ENCODE assay signal across 16 cellular contexts in genomic region chr2:151030663-151031230, GRCh38.
DNase-seq lines count a peak whose midpoint lies in the region; ATAC-seq and TF ChIP-seq lines count a peak whose summit lies in the region.
"Had no signal": no experiment of that assay in that cellular context is flagged by ENCODE, and none has a peak within 500 bp of the region (broad histone marks: within the 10 kb centered on the region; RNA-seq: fewer than 3 reads in every experiment).

No MANE protein-coding gene starts in this region.

- no peak for ATAC-seq in HG03521 (IDR thresholded peaks at IDR 0.05; ENCODE audit: unreplicated experiment)
- no peak for ATAC-seq in lower lobe of right lung
- ATAC-seq: left lobe of liver; natural killer cell treated with Interleukin-12 subunit alpha and Interleukin-12 subunit beta and Interleukin-15 and Interleukin-18, amount 100 ng/mL, for 72 hours had no signal

- no peaks in the 10 kb centered on the region for H3K36me3 ChIP-seq in lower lobe of right lung
- H3K36me3 ChIP-seq: SJCRH30, upper lobe of left lung had no signal

- TF ChIP-seq CTCF in NB4 (IDR thresholded peaks at IDR 0.05; ENCODE audit: low read depth, low read length) (no peak), endothelial cell (IDR thresholded peaks at IDR 0.05; ENCODE audit: unreplicated experiment) (peak; percentile 66), lower lobe of right lung (IDR thresholded peaks at IDR 0.05) (no peak)

- intact Hi-C loops in activated naive CD4-positive, alpha-beta T cell treated with anti-CD3 and anti-CD28 coated beads for 36 hours (cut with micrococcal nuclease) = no loop called here
- intact Hi-C loops in lower lobe of right lung (cut with DNase I) = no loop called here

- no peaks in the 10 kb centered on the region for H3K4me1 ChIP-seq in lower lobe of right lung
- H3K4me1 ChIP-seq: SJCRH30 had no signal

- H3K27ac Mint-ChIP-seq in activated naive CD4-positive, alpha-beta T cell treated with anti-CD3 and anti-CD28 coated beads, Interleukin-2, amount 50 U/mL, for 24 hours = no peak overlapping the region
- H3K27ac Mint-ChIP-seq in activated naive CD4-positive, alpha-beta T cell treated with anti-CD3 and anti-CD28 coated beads for 36 hours = no peak overlapping the region
- no peak overlapping the region for H3K27ac Mint-ChIP-seq in endothelial cell (ENCODE audit: unreplicated experiment)
- H3K27ac Mint-ChIP-seq: natural killer cell treated with Interleukin-12 subunit alpha and Interleukin-12 subunit beta and Interleukin-15 and Interleukin-18, amount 100 ng/mL, for 72 hours had no signal

- H3K27me3 Mint-ChIP-seq in activated naive CD4-positive, alpha-beta T cell treated with anti-CD3 and anti-CD28 coated beads, Interleukin-2, amount 50 U/mL, for 24 hours = peaks cover 3% of the 10 kb centered on the region
- peaks cover 8% of the 10 kb centered on the region for H3K27me3 Mint-ChIP-seq in activated naive CD4-positive, alpha-beta T cell treated with anti-CD3 and anti-CD28 coated beads for 36 hours (ENCODE audit: low read depth)
- no peaks in the 10 kb centered on the region for H3K27me3 Mint-ChIP-seq in endothelial cell (ENCODE audit: unreplicated experiment)

- H3K36me3 Mint-ChIP-seq in activated naive CD4-positive, alpha-beta T cell treated with anti-CD3 and anti-CD28 coated beads, Interleukin-2, amount 50 U/mL, for 24 hours = no peaks in the 10 kb centered on the region
- no peaks in the 10 kb centered on the region for H3K36me3 Mint-ChIP-seq in activated naive CD4-positive, alpha-beta T cell treated with anti-CD3 and anti-CD28 coated beads for 36 hours (ENCODE audit: low read depth)
- H3K36me3 Mint-ChIP-seq in endothelial cell (ENCODE audit: low read depth, unreplicated experiment) = no peaks in the 10 kb centered on the region
- H3K36me3 Mint-ChIP-seq: natural killer cell treated with Interleukin-12 subunit alpha and Interleukin-12 subunit beta and Interleukin-15 and Interleukin-18, amount 100 ng/mL, for 72 hours had no signal

- H3K4me3 ChIP-seq in NB4 (ENCODE audit: low read depth, low read length) = no peak overlapping the region
- no peak overlapping the region for H3K4me3 ChIP-seq in lower lobe of right lung
- H3K4me3 ChIP-seq: SJCRH30, upper lobe of left lung had no signal

- H3K9me3 ChIP-seq in lower lobe of right lung = no peaks in the 10 kb centered on the region
- H3K9me3 ChIP-seq: SJCRH30, upper lobe of left lung had no signal

- no peaks in the 10 kb centered on the region for H3K27me3 ChIP-seq in lower lobe of right lung (ENCODE audit: low read depth)
- H3K27me3 ChIP-seq: SJCRH30, upper lobe of left lung had no signal

- no peaks in the 10 kb centered on the region for H3K9me3 Mint-ChIP-seq in activated naive CD4-positive, alpha-beta T cell treated with anti-CD3 and anti-CD28 coated beads, Interleukin-2, amount 50 U/mL, for 24 hours
- no peaks in the 10 kb centered on the region for H3K9me3 Mint-ChIP-seq in activated naive CD4-positive, alpha-beta T cell treated with anti-CD3 and anti-CD28 coated beads for 36 hours
- H3K9me3 Mint-ChIP-seq in endothelial cell (ENCODE audit: unreplicated experiment) = no peaks in the 10 kb centered on the region
- H3K9me3 Mint-ChIP-seq: natural killer cell treated with Interleukin-12 subunit alpha and Interleukin-12 subunit beta and Interleukin-15 and Interleukin-18, amount 100 ng/mL, for 72 hours had no signal

- peaks cover 36% of the 10 kb centered on the region for H3K4me1 Mint-ChIP-seq in activated naive CD4-positive, alpha-beta T cell treated with anti-CD3 and anti-CD28 coated beads, Interleukin-2, amount 50 U/mL, for 24 hours
- peaks cover 10% of the 10 kb centered on the region for H3K4me1 Mint-ChIP-seq in activated naive CD4-positive, alpha-beta T cell treated with anti-CD3 and anti-CD28 coated beads for 36 hours (ENCODE audit: low read depth)
- H3K4me1 Mint-ChIP-seq in endothelial cell (ENCODE audit: unreplicated experiment) = no peaks in the 10 kb centered on the region

- no peak for TF ChIP-seq POLR2A in NB4 (IDR thresholded peaks at IDR 0.05; ENCODE audit: extremely low read depth, insufficient read length)

- no peak overlapping the region for H3K27ac ChIP-seq in lower lobe of right lung
- H3K27ac ChIP-seq: SJCRH30, upper lobe of left lung had no signal

- H3K4me3 Mint-ChIP-seq in activated naive CD4-positive, alpha-beta T cell treated with anti-CD3 and anti-CD28 coated beads, Interleukin-2, amount 50 U/mL, for 24 hours = peak overlapping the region; percentile 11
- H3K4me3 Mint-ChIP-seq in activated naive CD4-positive, alpha-beta T cell treated with anti-CD3 and anti-CD28 coated beads for 36 hours = no peak overlapping the region
- H3K4me3 Mint-ChIP-seq in endothelial cell (ENCODE audit: unreplicated experiment) = no peak overlapping the region
- H3K4me3 Mint-ChIP-seq: natural killer cell treated with Interleukin-12 subunit alpha and Interleukin-12 subunit beta and Interleukin-15 and Interleukin-18, amount 100 ng/mL, for 72 hours had no signal

- no peak for DNase-seq in activated naive CD4-positive, alpha-beta T cell treated with anti-CD3 and anti-CD28 coated beads for 36 hours
- DNase-seq in NB4 (ENCODE audit: low read depth) = peak; percentile 20
- no peak for DNase-seq in endothelial cell (ENCODE audit: low spot score)
- peak; percentile 26 for DNase-seq in stimulated activated CD8-positive, alpha-beta memory T cell treated with anti-CD3 and anti-CD28 coated beads, Interleukin-4, amount 100 ng/mL, for 48 hours
- no peak for DNase-seq in lower lobe of right lung
- DNase-seq in cerebellar cortex (ENCODE audit: low spot score) = no peak
- DNase-seq: activated T-cell treated with anti-CD3 and anti-CD28 coated beads for 4 hours, DMS79, NCI-H146, NCI-H526 treated with DMSO at 0.1 percent for 48 hours, upper lobe of left lung had no signal

- CTCF ChIA-PET in activated naive CD4-positive, alpha-beta T cell treated with anti-CD3 and anti-CD28 coated beads for 36 hours (lab: Charles Lee) = interaction anchor here (1.7 kb wide), 1 partner anchor 20 kb away, joined by 7 read pairs; no protein-coding TSS in a partner anchor

Comparison
In these comparisons a context has a peak if more than half of its experiments do, and no peak if none do; other contexts are left out.
1. DNase-seq: peak in NB4 (single experiment) and stimulated activated CD8-positive, alpha-beta memory T cell treated with anti-CD3 and anti-CD28 coated beads, Interleukin-4, amount 100 ng/mL, for 48 hours (single experiment); none in activated naive CD4-positive, alpha-beta T cell treated with anti-CD3 and anti-CD28 coated beads for 36 hours (single experiment), endothelial cell (single experiment), lower lobe of right lung (single experiment) and cerebellar cortex (single experiment).